In the genomic region with DNA sequence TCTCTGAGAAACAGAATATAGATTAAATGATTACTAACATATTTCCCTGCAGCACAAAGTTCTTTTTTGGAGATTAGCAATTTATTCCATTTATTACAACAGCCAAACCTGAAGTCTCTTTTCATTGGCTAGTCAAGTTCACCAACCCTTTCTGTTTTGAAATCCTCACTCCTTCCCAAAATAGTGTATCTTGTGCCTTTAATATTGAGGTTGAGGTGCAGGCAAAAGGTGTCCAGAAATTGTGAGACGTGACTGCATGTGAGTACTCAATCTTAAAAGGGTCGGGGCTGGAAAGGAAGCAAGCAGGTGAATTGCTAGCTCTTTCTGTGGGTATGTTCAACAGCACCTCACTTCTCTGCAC, we compare ENCODE assay signal across 10 cellular contexts. TPM values are rescaled to one million over a fixed set of nuclear protein-coding genes. Genes with fewer than 3 reads are reported as not detected.
DNase-seq lines count a peak whose midpoint lies in the region; FAIRE-seq and TF ChIP-seq lines count a peak whose summit lies in the region.
"Had no signal": no experiment of that assay in that cellular context is flagged by ENCODE, and none has a peak within 500 bp of the region (broad histone marks: within the 10 kb centered on the region; RNA-seq: fewer than 3 reads in every experiment).

No MANE protein-coding gene starts in this region.

- H4K20me1 ChIP-seq in osteoblast (ENCODE audit: insufficient read depth, low read length), result no peaks in the 10 kb centered on the region

- H3K27me3 ChIP-seq in ascending aorta (no peaks in the 10 kb centered on the region), mesenchymal stem cell (ENCODE audit: control insufficient read depth in 1 of 2, insufficient read depth in 1 of 2, low read length in 2 of 2) (no peaks in the 10 kb centered on the region), thyroid gland (no peaks in the 10 kb centered on the region), small intestine (ENCODE audit: control insufficient read depth in 2 of 2, insufficient read depth in 2 of 2, low read length in 2 of 2) (no peaks in the 10 kb centered on the region), osteoblast (ENCODE audit: insufficient read depth, low read length) (peaks cover 10% of the 10 kb centered on the region)

- peak overlapping the region in 1 of 2 experiments; percentile 5 for H3K4ac ChIP-seq in mesenchymal stem cell (ENCODE audit: low read depth in 1 of 2, low read length in 2 of 2)

- DNase-seq in activated CD4-positive, alpha-beta T cell treated with anti-CD3 and anti-CD28 coated beads, Interleukin-2, amount 10 ng/mL, durations not matched to agents 7 days and 5 days, result no peak
- DNase-seq in activated CD4-positive, alpha-beta T cell treated with anti-CD3 and anti-CD28 coated beads for 4 hours, result no peak
- no peak for DNase-seq in ascending aorta (ENCODE audit: low spot score in 2 of 2)
- DNase-seq in mesenchymal stem cell, result no peak
- no peak for DNase-seq in thyroid gland
- no peak for DNase-seq in substantia nigra (lab: John Stamatoyannopoulos, UW)
- no peak for DNase-seq in small intestine
- DNase-seq in osteoblast (ENCODE audit: insufficient read length, low spot score, missing footprints), result no peak
- DNase-seq: effector CD4-positive, alpha-beta T cell had no signal

- peak overlapping the region; percentile 74 for H3K9ac ChIP-seq in mesenchymal stem cell (ENCODE audit: low read length)

- no peak overlapping the region for H2BK120ac ChIP-seq in mesenchymal stem cell (ENCODE audit: low read depth, low read length)

- TF ChIP-seq CTCF in ascending aorta (IDR thresholded peaks at IDR 0.05) (no peak), thyroid gland (IDR thresholded peaks at IDR 0.05) (no peak), osteoblast (IDR thresholded peaks at IDR 0.05; ENCODE audit: extremely low read depth, low read depth, low read length) (no peak)

- H3K23ac ChIP-seq in mesenchymal stem cell (ENCODE audit: low read length in 2 of 2), result no peak overlapping the region

- 100% methylated on average over 2 of the region's 2 CpGs for WGBS in mesenchymal stem cell
- WGBS in thyroid gland, 2 donors, result 44 to 49% methylated on average over 2 of the region's 2 CpGs
- 80 to 92% (median 89%) methylated on average over 2 of the region's 2 CpGs for WGBS in small intestine, 3 donors

- H3K4me2 ChIP-seq in mesenchymal stem cell (ENCODE audit: low read length, poor library complexity, severe bottlenecking) (no peak overlapping the region), osteoblast (ENCODE audit: insufficient read depth, low read length) (no peak overlapping the region)

- no peak overlapping the region for H2BK15ac ChIP-seq in mesenchymal stem cell (ENCODE audit: low read depth, poor library complexity, severe bottlenecking)

- CTCF ChIA-PET in activated CD4-positive, alpha-beta T cell treated with anti-CD3 and anti-CD28 coated beads, Interleukin-2, amount 10 ng/mL, durations not matched to agents 7 days and 5 days (lab: Charles Lee), result interaction anchor here (0.7 kb wide), 1 partner anchor 27 kb away, joined by 4 read pairs; no protein-coding TSS in a partner anchor

- H3K4me1 Mint-ChIP-seq in activated CD4-positive, alpha-beta T cell treated with anti-CD3 and anti-CD28 coated beads, Interleukin-2, amount 10 ng/mL, durations not matched to agents 7 days and 5 days, result peaks cover 75% of the 10 kb centered on the region

- H3K36me3 ChIP-seq in ascending aorta (no peaks in the 10 kb centered on the region), mesenchymal stem cell (ENCODE audit: control insufficient read depth in 1 of 2, insufficient read depth in 2 of 2, low read depth in 1 of 2, low read length in 2 of 2) (no peaks in the 10 kb centered on the region), thyroid gland (no peaks in the 10 kb centered on the region), small intestine (ENCODE audit: control insufficient read depth in 2 of 2, insufficient read depth in 2 of 2, low read length in 2 of 2) (no peaks in the 10 kb centered on the region), osteoblast (ENCODE audit: insufficient read depth, low read length) (no peaks in the 10 kb centered on the region)

- FAIRE-seq in small intestine (lab: Jason Lieb, UNC), result no peak
- FAIRE-seq: HTR-8/SVneo had no signal

- H3K27ac ChIP-seq in ascending aorta (peak overlapping the region; percentile 86 to 97), mesenchymal stem cell (ENCODE audit: low read length, poor library complexity, severe bottlenecking) (peak overlapping the region; percentile 98), thyroid gland (peak overlapping the region; percentile 70 to 77 (median 75)), substantia nigra (ENCODE audit: low read depth, low read length, poor library complexity, severe bottlenecking) (no peak overlapping the region), small intestine (ENCODE audit: low read depth in 1 of 2, low read length in 1 of 2) (peak overlapping the region in 1 of 2 donors; percentile 1), osteoblast (ENCODE audit: low read depth, low read length) (no peak overlapping the region)

- no peak overlapping the region for H4K8ac ChIP-seq in mesenchymal stem cell (ENCODE audit: low read length)

- H3K9me3 ChIP-seq in ascending aorta (no peaks in the 10 kb centered on the region), mesenchymal stem cell (ENCODE audit: control insufficient read depth, low read length) (no peaks in the 10 kb centered on the region), thyroid gland (no peaks in the 10 kb centered on the region), small intestine (ENCODE audit: control insufficient read depth, low read depth) (no peaks in the 10 kb centered on the region), osteoblast (ENCODE audit: low read depth, low read length) (no peaks in the 10 kb centered on the region)

- TF ChIP-seq POLR2A in thyroid gland (IDR thresholded peaks at IDR 0.05), result no peak

- H3K14ac ChIP-seq in mesenchymal stem cell (ENCODE audit: low read length in 2 of 2), result no peak overlapping the region

- peak overlapping the region in 1 of 2 experiments; percentile 37 for H3K18ac ChIP-seq in mesenchymal stem cell (ENCODE audit: low read depth in 1 of 2, low read length in 2 of 2)

- no peaks in the 10 kb centered on the region for H3K9me3 Mint-ChIP-seq in activated CD4-positive, alpha-beta T cell treated with anti-CD3 and anti-CD28 coated beads, Interleukin-2, amount 10 ng/mL, durations not matched to agents 7 days and 5 days

- H2AK5ac ChIP-seq in mesenchymal stem cell (ENCODE audit: low read length, severe bottlenecking), result peak overlapping the region; percentile 97

- peak overlapping the region; percentile 85 for H3K27ac Mint-ChIP-seq in activated CD4-positive, alpha-beta T cell treated with anti-CD3 and anti-CD28 coated beads, Interleukin-2, amount 10 ng/mL, durations not matched to agents 7 days and 5 days

- H3K27me3 Mint-ChIP-seq in activated CD4-positive, alpha-beta T cell treated with anti-CD3 and anti-CD28 coated beads, Interleukin-2, amount 10 ng/mL, durations not matched to agents 7 days and 5 days, result no peaks in the 10 kb centered on the region

- H2BK12ac ChIP-seq in mesenchymal stem cell (ENCODE audit: low read length in 2 of 2), result peak overlapping the region; percentile 14 to 91

- H3K4me3 ChIP-seq in ascending aorta (peak overlapping the region; percentile 1 to 56), mesenchymal stem cell (ENCODE audit: insufficient read depth in 1 of 2, low read depth in 1 of 2, low read length in 2 of 2) (peak overlapping the region in 1 of 2 experiments; percentile 64), thyroid gland (replicated peaks in 1 of 3) (no peak overlapping the region), small intestine (ENCODE audit: low read depth in 1 of 2, low read length in 2 of 2) (no peak overlapping the region), osteoblast (ENCODE audit: insufficient read depth, low read length) (no peak overlapping the region)

- H3K4me1 ChIP-seq in ascending aorta (peaks cover 18 to 35% of the 10 kb centered on the region in 2 donors), mesenchymal stem cell (ENCODE audit: control insufficient read depth, insufficient read depth, low read depth, low read length) (peaks cover 15% of the 10 kb centered on the region), thyroid gland (peaks cover 32 to 40% of the 10 kb centered on the region in 2 donors), small intestine (ENCODE audit: control insufficient read depth in 2 of 2, insufficient read depth in 1 of 2, low read depth in 1 of 2, low read length in 1 of 2) (peaks cover 8 to 12% of the 10 kb centered on the region in 2 donors), osteoblast (ENCODE audit: insufficient read depth, low read length) (peaks cover 48% of the 10 kb centered on the region)

- peaks cover 7% of the 10 kb centered on the region for H3K79me1 ChIP-seq in mesenchymal stem cell (replicated peaks; ENCODE audit: low read length, poor library complexity, severe bottlenecking)

- H2AFZ ChIP-seq in mesenchymal stem cell (ENCODE audit: low read depth, low read length) (no peak overlapping the region), osteoblast (ENCODE audit: low read length) (no peak overlapping the region)

- H3K79me2 ChIP-seq in osteoblast (ENCODE audit: insufficient read depth, low read length), result no peaks in the 10 kb centered on the region

- peaks cover 8% of the 10 kb centered on the region for H3K36me3 Mint-ChIP-seq in activated CD4-positive, alpha-beta T cell treated with anti-CD3 and anti-CD28 coated beads, Interleukin-2, amount 10 ng/mL, durations not matched to agents 7 days and 5 days (ENCODE audit: low read depth)

- H4K91ac ChIP-seq in mesenchymal stem cell (ENCODE audit: low read length), result no peak overlapping the region

- POLR2A ChIA-PET in activated CD4-positive, alpha-beta T cell treated with anti-CD3 and anti-CD28 coated beads, Interleukin-2, amount 10 ng/mL, durations not matched to agents 7 days and 5 days (lab: Charles Lee), result no interaction called here

- no peak overlapping the region for H2BK5ac ChIP-seq in mesenchymal stem cell (ENCODE audit: low read depth, low read length, poor library complexity, severe bottlenecking)

- intact Hi-C loops in ascending aorta (cut with DNase I), result loop anchor here (5.0 kb wide), 2 partner anchors 49 to 64 kb away; no protein-coding TSS in a partner anchor
- intact Hi-C loops in thyroid gland (cut with DNase I), result loop anchor here (10.0 kb wide), 2 partner anchors 257 to 393 kb away; no protein-coding TSS in a partner anchor

- no peak overlapping the region for H3K4me3 Mint-ChIP-seq in activated CD4-positive, alpha-beta T cell treated with anti-CD3 and anti-CD28 coated beads, Interleukin-2, amount 10 ng/mL, durations not matched to agents 7 days and 5 days

RNA-seq across cellular contexts. Expression of a gene that starts 11.1 kb away (rescaled TPM):
- 10 to 100 TPM; 92.2 to 94.4 TPM for total RNA-seq in activated CD4-positive, alpha-beta T cell treated with anti-CD3 and anti-CD28 coated beads, Interleukin-2, amount 10 ng/mL, durations not matched to agents 7 days and 5 days
- total RNA-seq in ascending aorta (96.3 TPM), thyroid gland (10 to 100 TPM; 38.7 to 70.1 (median 43.1) TPM), osteoblast (44.5 and 49.9 TPM in 2 replicates)
- polyA plus RNA-seq in mesenchymal stem cell (2013, experiment 1 of 2), result 28.2 TPM
- polyA plus RNA-seq in mesenchymal stem cell (2013, experiment 2 of 2), result 27.4 TPM
- polyA plus RNA-seq in small intestine, result 10 to 100 TPM; 22.0 to 47.3 (median 47.2) TPM

Comparison
In these comparisons a context has a peak if more than half of its experiments do, and no peak if none do; other contexts are left out.
1. H3K27ac ChIP-seq: peak in ascending aorta (2 of 2), mesenchymal stem cell (single experiment) and thyroid gland (3 of 3); none in substantia nigra (single experiment) and osteoblast (single experiment).
2. H3K4me3 ChIP-seq: peak in ascending aorta (2 of 2); none in thyroid gland (0 of 3), small intestine (0 of 2) and osteoblast (single experiment).